In genomic region chr15:40929730-40930429, GRCh38 we compare ENCODE assay signal across 1 cellular context.
TF ChIP-seq lines count a peak whose summit lies in the region.

No MANE protein-coding gene starts in this region.

TF ChIP-seq in K562, 482 proteins besides CTCF, POLR2A, EP300 and RAD21 (continued from another document and continues in another):
- TF ChIP-seq MNT (conservative IDR thresholded peaks at IDR 0.05), result no peak
- no peak for TF ChIP-seq NFE2L1 (tag; IDR thresholded peaks at IDR 0.05; ENCODE audit: borderline replicate concordance, low read depth)
- TF ChIP-seq PHF20 (IDR thresholded peaks at IDR 0.05; ENCODE audit: partially characterized antibody), result no peak
- TF ChIP-seq ETS1 (conservative IDR thresholded peaks at IDR 0.05; ENCODE audit: control insufficient read depth, low read depth, low read length), result no peak
- TF ChIP-seq XRCC3 (IDR thresholded peaks at IDR 0.05), result no peak
- TF ChIP-seq KDM2B (CRISPR knock-in tag; IDR thresholded peaks at IDR 0.05), result peak; percentile 77; the same call in 1 of the 2 replicates
- no peak for TF ChIP-seq ELF2 (CRISPR knock-in tag; IDR thresholded peaks at IDR 0.05)
- TF ChIP-seq, protein P1, sequence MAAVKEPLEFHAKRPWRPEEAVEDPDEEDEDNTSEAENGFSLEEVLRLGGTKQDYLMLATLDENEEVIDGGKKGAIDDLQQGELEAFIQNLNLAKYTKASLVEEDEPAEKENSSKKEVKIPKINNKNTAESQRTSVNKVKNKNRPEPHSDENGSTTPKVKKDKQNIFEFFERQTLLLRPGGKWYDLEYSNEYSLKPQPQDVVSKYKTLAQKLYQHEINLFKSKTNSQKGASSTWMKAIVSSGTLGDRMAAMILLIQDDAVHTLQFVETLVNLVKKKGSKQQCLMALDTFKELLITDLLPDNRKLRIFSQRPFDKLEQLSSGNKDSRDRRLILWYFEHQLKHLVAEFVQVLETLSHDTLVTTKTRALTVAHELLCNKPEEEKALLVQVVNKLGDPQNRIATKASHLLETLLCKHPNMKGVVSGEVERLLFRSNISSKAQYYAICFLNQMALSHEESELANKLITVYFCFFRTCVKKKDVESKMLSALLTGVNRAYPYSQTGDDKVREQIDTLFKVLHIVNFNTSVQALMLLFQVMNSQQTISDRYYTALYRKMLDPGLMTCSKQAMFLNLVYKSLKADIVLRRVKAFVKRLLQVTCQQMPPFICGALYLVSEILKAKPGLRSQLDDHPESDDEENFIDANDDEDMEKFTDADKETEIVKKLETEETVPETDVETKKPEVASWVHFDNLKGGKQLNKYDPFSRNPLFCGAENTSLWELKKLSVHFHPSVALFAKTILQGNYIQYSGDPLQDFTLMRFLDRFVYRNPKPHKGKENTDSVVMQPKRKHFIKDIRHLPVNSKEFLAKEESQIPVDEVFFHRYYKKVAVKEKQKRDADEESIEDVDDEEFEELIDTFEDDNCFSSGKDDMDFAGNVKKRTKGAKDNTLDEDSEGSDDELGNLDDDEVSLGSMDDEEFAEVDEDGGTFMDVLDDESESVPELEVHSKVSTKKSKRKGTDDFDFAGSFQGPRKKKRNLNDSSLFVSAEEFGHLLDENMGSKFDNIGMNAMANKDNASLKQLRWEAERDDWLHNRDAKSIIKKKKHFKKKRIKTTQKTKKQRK (IDR thresholded peaks at IDR 0.05; ENCODE audit: borderline replicate concordance, low read depth, low read length), result no peak
- no peak for TF ChIP-seq HIVEP1 (CRISPR knock-in tag; IDR thresholded peaks at IDR 0.05)
- TF ChIP-seq ZNF311 (CRISPR knock-in tag; IDR thresholded peaks at IDR 0.05), result no peak
- TF ChIP-seq ZNF507 (tag; conservative IDR thresholded peaks at IDR 0.05), result no peak
- no peak for TF ChIP-seq MCM2 (IDR thresholded peaks at IDR 0.05; ENCODE audit: low read depth)
- TF ChIP-seq U2AF1 (optimal IDR thresholded peaks at IDR 0.05; ENCODE audit: low read depth, low read length), result peak; percentile 17
- TF ChIP-seq SRSF1 (IDR thresholded peaks at IDR 0.05; ENCODE audit: low read depth, low read length), result 0 out of 2 replicates have a peak, but pooled peaks have one; percentile 23
- no peak for TF ChIP-seq ILF3 (IDR thresholded peaks at IDR 0.05; ENCODE audit: borderline replicate concordance)
- TF ChIP-seq ETS2 (tag; IDR thresholded peaks at IDR 0.05; ENCODE audit: borderline replicate concordance, poor library complexity, severe bottlenecking), result no peak
- TF ChIP-seq HEY1 (CRISPR knock-in tag; IDR thresholded peaks at IDR 0.05; ENCODE audit: borderline replicate concordance), result no peak
- TF ChIP-seq ZNF217 (CRISPR knock-in tag; IDR thresholded peaks at IDR 0.05), result no peak
- peak; percentile 17; the same call in 1 of the 2 replicates for TF ChIP-seq ARID4B (CRISPR knock-in tag; IDR thresholded peaks at IDR 0.05)
- no peak for TF ChIP-seq CBFB (CRISPR knock-in tag; IDR thresholded peaks at IDR 0.05)
- 0 out of 2 replicates have a peak, but pooled peaks have one; percentile 56 for TF ChIP-seq CTBP1 (IDR thresholded peaks at IDR 0.05; ENCODE audit: borderline replicate concordance)
- TF ChIP-seq, protein P2, sequence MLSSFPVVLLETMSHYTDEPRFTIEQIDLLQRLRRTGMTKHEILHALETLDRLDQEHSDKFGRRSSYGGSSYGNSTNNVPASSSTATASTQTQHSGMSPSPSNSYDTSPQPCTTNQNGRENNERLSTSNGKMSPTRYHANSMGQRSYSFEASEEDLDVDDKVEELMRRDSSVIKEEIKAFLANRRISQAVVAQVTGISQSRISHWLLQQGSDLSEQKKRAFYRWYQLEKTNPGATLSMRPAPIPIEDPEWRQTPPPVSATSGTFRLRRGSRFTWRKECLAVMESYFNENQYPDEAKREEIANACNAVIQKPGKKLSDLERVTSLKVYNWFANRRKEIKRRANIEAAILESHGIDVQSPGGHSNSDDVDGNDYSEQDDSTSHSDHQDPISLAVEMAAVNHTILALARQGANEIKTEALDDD (IDR thresholded peaks at IDR 0.05), result no peak
- TF ChIP-seq, protein P3, sequence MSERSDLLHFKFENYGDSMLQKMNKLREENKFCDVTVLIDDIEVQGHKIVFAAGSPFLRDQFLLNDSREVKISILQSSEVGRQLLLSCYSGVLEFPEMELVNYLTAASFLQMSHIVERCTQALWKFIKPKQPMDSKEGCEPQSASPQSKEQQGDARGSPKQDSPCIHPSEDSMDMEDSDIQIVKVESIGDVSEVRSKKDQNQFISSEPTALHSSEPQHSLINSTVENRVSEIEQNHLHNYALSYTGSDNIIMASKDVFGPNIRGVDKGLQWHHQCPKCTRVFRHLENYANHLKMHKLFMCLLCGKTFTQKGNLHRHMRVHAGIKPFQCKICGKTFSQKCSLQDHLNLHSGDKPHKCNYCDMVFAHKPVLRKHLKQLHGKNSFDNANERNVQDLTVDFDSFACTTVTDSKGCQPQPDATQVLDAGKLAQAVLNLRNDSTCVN (CRISPR knock-in tag; IDR thresholded peaks at IDR 0.05), result no peak
- TF ChIP-seq NR2F6 (CRISPR knock-in tag; IDR thresholded peaks at IDR 0.05), result no peak
- TF ChIP-seq MAFG (tag; conservative IDR thresholded peaks at IDR 0.05), result no peak
- TF ChIP-seq, protein P4, sequence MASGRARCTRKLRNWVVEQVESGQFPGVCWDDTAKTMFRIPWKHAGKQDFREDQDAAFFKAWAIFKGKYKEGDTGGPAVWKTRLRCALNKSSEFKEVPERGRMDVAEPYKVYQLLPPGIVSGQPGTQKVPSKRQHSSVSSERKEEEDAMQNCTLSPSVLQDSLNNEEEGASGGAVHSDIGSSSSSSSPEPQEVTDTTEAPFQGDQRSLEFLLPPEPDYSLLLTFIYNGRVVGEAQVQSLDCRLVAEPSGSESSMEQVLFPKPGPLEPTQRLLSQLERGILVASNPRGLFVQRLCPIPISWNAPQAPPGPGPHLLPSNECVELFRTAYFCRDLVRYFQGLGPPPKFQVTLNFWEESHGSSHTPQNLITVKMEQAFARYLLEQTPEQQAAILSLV (tag; IDR thresholded peaks at IDR 0.05), result no peak
- TF ChIP-seq EGR1 (conservative IDR thresholded peaks at IDR 0.05), result no peak
- no peak for TF ChIP-seq VEZF1 (CRISPR knock-in tag; IDR thresholded peaks at IDR 0.05)
- no peak for TF ChIP-seq FOXK1 (CRISPR knock-in tag; IDR thresholded peaks at IDR 0.05; ENCODE audit: borderline replicate concordance)
- TF ChIP-seq, protein P5, sequence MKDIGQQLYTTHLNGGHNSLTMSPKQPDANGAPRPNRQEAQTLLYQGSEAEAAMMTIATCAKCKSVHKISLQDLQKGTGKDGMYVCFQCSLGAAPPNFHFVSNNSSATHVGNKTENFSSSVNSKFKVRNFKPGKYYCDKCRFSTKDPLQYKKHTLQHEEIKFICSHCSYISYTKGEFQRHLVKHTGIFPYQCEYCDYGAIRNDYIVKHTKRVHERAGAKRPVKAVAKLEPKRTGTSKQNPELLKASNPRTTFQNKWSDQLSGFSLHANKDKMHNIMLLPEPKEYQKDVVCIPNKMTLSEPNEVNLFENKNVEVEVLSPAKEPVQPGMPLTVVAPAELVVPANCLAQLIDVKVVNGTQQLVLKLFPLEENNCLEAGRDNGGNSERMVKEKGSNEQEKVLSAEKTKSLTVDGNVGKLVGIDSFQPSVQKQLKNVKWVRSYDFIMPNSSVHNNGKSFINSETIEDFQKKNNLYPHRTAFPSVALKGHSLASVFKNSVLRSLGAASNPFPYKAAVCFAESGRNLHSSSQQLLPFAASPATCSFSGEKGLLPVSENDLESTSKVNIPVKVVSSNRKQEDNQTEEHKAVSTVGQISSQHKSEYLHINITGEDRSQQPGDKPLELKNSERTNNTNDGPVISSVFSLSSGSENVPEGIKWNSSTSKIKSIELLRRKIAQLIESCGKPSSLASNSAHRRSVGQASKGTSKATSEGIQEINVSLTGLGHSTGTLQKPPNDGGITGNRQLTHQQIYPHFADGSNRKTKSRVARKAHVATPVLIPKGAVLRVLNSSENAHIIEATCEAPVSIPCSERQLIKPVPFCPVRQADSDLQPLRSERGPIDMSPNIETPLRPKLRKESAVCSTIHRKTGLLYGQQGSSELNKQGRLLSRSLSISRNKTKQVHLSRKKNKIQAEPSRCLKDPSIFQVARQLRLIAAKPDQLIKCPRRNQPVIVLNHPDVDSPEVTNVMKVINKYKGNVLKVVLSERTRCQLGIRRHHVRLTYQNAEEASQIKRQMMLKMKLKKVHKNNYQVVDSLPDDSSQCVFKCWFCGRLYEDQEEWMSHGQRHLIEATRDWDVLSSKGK (CRISPR knock-in tag; IDR thresholded peaks at IDR 0.05), result no peak
- no peak for TF ChIP-seq PTTG1 (tag; IDR thresholded peaks at IDR 0.05; ENCODE audit: low read depth)
- no peak for TF ChIP-seq ATF7 (IDR thresholded peaks at IDR 0.05)
- no peak for TF ChIP-seq RFX5 (IDR thresholded peaks at IDR 0.05; ENCODE audit: low read depth, low read length)
- no peak for TF ChIP-seq ZNF165 (CRISPR knock-in tag; IDR thresholded peaks at IDR 0.05; ENCODE audit: borderline replicate concordance)
- TF ChIP-seq, protein P6, sequence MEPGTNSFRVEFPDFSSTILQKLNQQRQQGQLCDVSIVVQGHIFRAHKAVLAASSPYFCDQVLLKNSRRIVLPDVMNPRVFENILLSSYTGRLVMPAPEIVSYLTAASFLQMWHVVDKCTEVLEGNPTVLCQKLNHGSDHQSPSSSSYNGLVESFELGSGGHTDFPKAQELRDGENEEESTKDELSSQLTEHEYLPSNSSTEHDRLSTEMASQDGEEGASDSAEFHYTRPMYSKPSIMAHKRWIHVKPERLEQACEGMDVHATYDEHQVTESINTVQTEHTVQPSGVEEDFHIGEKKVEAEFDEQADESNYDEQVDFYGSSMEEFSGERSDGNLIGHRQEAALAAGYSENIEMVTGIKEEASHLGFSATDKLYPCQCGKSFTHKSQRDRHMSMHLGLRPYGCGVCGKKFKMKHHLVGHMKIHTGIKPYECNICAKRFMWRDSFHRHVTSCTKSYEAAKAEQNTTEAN (CRISPR knock-in tag; IDR thresholded peaks at IDR 0.05), result no peak
- no peak for TF ChIP-seq MTA2 (IDR thresholded peaks at IDR 0.05; ENCODE audit: low read depth)
- no peak for TF ChIP-seq GATA2 (CRISPR knock-in tag; IDR thresholded peaks at IDR 0.05)
- TF ChIP-seq, protein P7, sequence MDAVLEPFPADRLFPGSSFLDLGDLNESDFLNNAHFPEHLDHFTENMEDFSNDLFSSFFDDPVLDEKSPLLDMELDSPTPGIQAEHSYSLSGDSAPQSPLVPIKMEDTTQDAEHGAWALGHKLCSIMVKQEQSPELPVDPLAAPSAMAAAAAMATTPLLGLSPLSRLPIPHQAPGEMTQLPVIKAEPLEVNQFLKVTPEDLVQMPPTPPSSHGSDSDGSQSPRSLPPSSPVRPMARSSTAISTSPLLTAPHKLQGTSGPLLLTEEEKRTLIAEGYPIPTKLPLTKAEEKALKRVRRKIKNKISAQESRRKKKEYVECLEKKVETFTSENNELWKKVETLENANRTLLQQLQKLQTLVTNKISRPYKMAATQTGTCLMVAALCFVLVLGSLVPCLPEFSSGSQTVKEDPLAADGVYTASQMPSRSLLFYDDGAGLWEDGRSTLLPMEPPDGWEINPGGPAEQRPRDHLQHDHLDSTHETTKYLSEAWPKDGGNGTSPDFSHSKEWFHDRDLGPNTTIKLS (IDR thresholded peaks at IDR 0.05; ENCODE audit: borderline replicate concordance, low read depth), result no peak
